19 cellular contexts compared by ENCODE assay signal in the genomic region with DNA sequence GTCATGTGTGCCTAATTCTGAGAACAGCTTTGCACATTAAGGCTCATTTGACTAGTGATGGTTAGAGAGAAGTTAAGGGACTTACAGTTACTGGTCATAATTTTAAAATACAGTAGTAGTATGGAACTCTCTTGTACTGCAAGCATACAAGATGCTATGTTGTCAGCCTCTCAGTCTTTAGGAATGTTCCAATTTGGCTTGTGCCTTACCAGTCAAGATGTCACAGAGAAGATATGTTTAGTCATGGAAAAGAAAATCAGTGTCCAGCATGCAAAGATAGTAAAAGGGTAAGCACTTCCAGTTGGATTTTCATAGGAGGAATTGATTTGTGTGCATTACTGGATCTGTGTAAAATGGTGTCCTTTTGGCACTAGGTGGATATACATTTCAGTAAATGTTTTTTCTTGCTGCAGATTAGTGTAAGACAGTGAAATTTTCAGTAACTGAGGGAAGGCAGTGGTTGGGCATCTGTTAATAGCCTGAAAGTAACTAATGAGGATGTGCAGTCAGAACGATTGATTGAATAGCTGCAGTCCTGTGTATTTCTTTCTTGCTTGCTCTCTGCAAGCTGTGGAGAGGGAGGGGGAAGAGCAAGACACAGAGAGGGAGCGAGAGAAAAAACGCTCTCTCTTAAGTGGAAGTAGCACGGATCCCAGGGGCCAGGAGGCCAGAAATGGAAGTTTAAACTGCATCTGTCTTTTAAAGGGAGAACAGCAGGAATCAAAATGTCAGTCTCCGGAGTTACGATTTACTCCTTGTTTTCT.
DNase-seq lines count a peak whose midpoint lies in the region; ATAC-seq and TF ChIP-seq lines count a peak whose summit lies in the region.
"Had no signal": no experiment of that assay in that cellular context is flagged by ENCODE, and none has a peak within 500 bp of the region (broad histone marks: within the 10 kb centered on the region; RNA-seq: fewer than 3 reads in every experiment).

No MANE protein-coding gene starts in this region.

- H3K36me3 Mint-ChIP-seq in nephron (ENCODE audit: low read depth) = no peaks in the 10 kb centered on the region
- no peaks in the 10 kb centered on the region for H3K36me3 Mint-ChIP-seq in T-cell
- H3K36me3 Mint-ChIP-seq in activated naive CD8-positive, alpha-beta T cell treated with anti-CD3 and anti-CD28 coated beads, Interleukin-2, amount 50 U/mL, for 24 hours (ENCODE audit: low read depth) = no peaks in the 10 kb centered on the region

- H3K4me1 Mint-ChIP-seq in nephron (peaks cover 28% of the 10 kb centered on the region), T-cell (no peaks in the 10 kb centered on the region)
- H3K4me1 Mint-ChIP-seq in activated naive CD8-positive, alpha-beta T cell treated with anti-CD3 and anti-CD28 coated beads, Interleukin-2, amount 50 U/mL, for 24 hours = no peaks in the 10 kb centered on the region
- H3K4me1 Mint-ChIP-seq: B cell had no signal

- H3K9ac ChIP-seq in endocrine pancreas (ENCODE audit: control insufficient read depth, insufficient read depth, low read length) = no peak overlapping the region

- peak overlapping the region; percentile 24 for H3K4me3 ChIP-seq in endocrine pancreas (ENCODE audit: control insufficient read depth, insufficient read depth, low read length)
- H3K4me3 ChIP-seq: breast epithelium had no signal

- no peaks in the 10 kb centered on the region for H3K9me3 ChIP-seq in endocrine pancreas (ENCODE audit: control insufficient read depth, low read length)
- H3K9me3 ChIP-seq: breast epithelium had no signal

- TF ChIP-seq CTCF in nephron (IDR thresholded peaks at IDR 0.05; ENCODE audit: unreplicated experiment in 3 of 3) = no peak

- H3K4me3 Mint-ChIP-seq in nephron = peak overlapping the region; percentile 6 to 37 (median 19)
- H3K4me3 Mint-ChIP-seq in T-cell = no peak overlapping the region
- no peak overlapping the region for H3K4me3 Mint-ChIP-seq in activated naive CD8-positive, alpha-beta T cell treated with anti-CD3 and anti-CD28 coated beads, Interleukin-2, amount 50 U/mL, for 24 hours
- H3K4me3 Mint-ChIP-seq: B cell had no signal

- CTCF ChIA-PET in T-cell (lab: Charles Lee) = no interaction called here

- H3K27me3 ChIP-seq in endocrine pancreas (ENCODE audit: control insufficient read depth, insufficient read depth, low read length) = no peaks in the 10 kb centered on the region
- H3K27me3 ChIP-seq: breast epithelium had no signal

- no peaks in the 10 kb centered on the region for H3K36me3 ChIP-seq in endocrine pancreas (ENCODE audit: control insufficient read depth, insufficient read depth, low read length)
- H3K36me3 ChIP-seq: breast epithelium had no signal

- POLR2A ChIA-PET in T-cell (lab: Charles Lee) = no interaction called here

- ATAC-seq in T-cell (replicated peaks in 1 of 4) = no peak
- ATAC-seq in activated naive CD8-positive, alpha-beta T cell treated with anti-CD3 and anti-CD28 coated beads, Interleukin-2, amount 50 U/mL, for 24 hours = no peak

- H3K9me3 Mint-ChIP-seq in nephron (no peaks in the 10 kb centered on the region), T-cell (no peaks in the 10 kb centered on the region)
- no peaks in the 10 kb centered on the region for H3K9me3 Mint-ChIP-seq in activated naive CD8-positive, alpha-beta T cell treated with anti-CD3 and anti-CD28 coated beads, Interleukin-2, amount 50 U/mL, for 24 hours

- peak; percentile 29 for DNase-seq in AG08396 (ENCODE audit: low spot score)
- peak; percentile 25 for DNase-seq in NCI-H2227 (lab: John Stamatoyannopoulos, UW; ENCODE audit: unreplicated experiment)
- no peak for DNase-seq in NCI-H2107 (lab: John Stamatoyannopoulos, UW)
- DNase-seq in activated gamma-delta T cell (lab: John Stamatoyannopoulos, UW) = no peak
- DNase-seq in T-cell = no peak
- DNase-seq in activated naive CD8-positive, alpha-beta T cell treated with anti-CD3 and anti-CD28 coated beads, Interleukin-2, amount 50 U/mL, for 24 hours = no peak
- DNase-seq: activated CD4-positive, alpha-beta T cell treated with anti-CD3 and anti-CD28 coated beads, Interleukin-2, amount 50 U/mL, for 4 hours; DND-41; Karpas-422; NCI-H1694 treated with DMSO at 0.1 percent for 48 hours; NCI-H69; RPMI8226; stimulated activated CD4-positive, alpha-beta T cell treated with anti-CD3 and anti-CD28 coated beads, Interleukin-2, amount 100 ng/mL, for 48 hours; T-helper 9 cell had no signal

- no peaks in the 10 kb centered on the region for H3K27me3 Mint-ChIP-seq in nephron (ENCODE audit: low read depth)
- peaks cover 0 to 14% of the 10 kb centered on the region in 2 donors for H3K27me3 Mint-ChIP-seq in T-cell
- H3K27me3 Mint-ChIP-seq in activated naive CD8-positive, alpha-beta T cell treated with anti-CD3 and anti-CD28 coated beads, Interleukin-2, amount 50 U/mL, for 24 hours = no peaks in the 10 kb centered on the region
- H3K27me3 Mint-ChIP-seq: progenitor cell of endocrine pancreas had no signal

- peaks cover 31% of the 10 kb centered on the region for H3K4me1 ChIP-seq in endocrine pancreas (ENCODE audit: control insufficient read depth, insufficient read depth, low read length)
- H3K4me1 ChIP-seq: breast epithelium had no signal

- H3K27ac Mint-ChIP-seq in nephron (peak overlapping the region; percentile 26 to 60 (median 53)), T-cell (no peak overlapping the region)
- no peak overlapping the region for H3K27ac Mint-ChIP-seq in activated naive CD8-positive, alpha-beta T cell treated with anti-CD3 and anti-CD28 coated beads, Interleukin-2, amount 50 U/mL, for 24 hours
- H3K27ac Mint-ChIP-seq: B cell, progenitor cell of endocrine pancreas had no signal

Comparison
In these comparisons a context has a peak if more than half of its experiments do, and no peak if none do; other contexts are left out.
1. DNase-seq: peak in AG08396 (single experiment) and NCI-H2227 (single experiment); none in NCI-H2107 (single experiment), activated gamma-delta T cell (single experiment), T-cell (0 of 34) and activated naive CD8-positive, alpha-beta T cell treated with anti-CD3 and anti-CD28 coated beads, Interleukin-2, amount 50 U/mL, for 24 hours (single experiment).
2. H3K27ac Mint-ChIP-seq: peak in nephron (3 of 3); none in T-cell (0 of 2) and activated naive CD8-positive, alpha-beta T cell treated with anti-CD3 and anti-CD28 coated beads, Interleukin-2, amount 50 U/mL, for 24 hours (single experiment).
3. H3K4me3 Mint-ChIP-seq: peak in nephron (3 of 3); none in T-cell (0 of 3) and activated naive CD8-positive, alpha-beta T cell treated with anti-CD3 and anti-CD28 coated beads, Interleukin-2, amount 50 U/mL, for 24 hours (single experiment).